15 cellular contexts compared by ENCODE assay signal in the genomic region with DNA sequence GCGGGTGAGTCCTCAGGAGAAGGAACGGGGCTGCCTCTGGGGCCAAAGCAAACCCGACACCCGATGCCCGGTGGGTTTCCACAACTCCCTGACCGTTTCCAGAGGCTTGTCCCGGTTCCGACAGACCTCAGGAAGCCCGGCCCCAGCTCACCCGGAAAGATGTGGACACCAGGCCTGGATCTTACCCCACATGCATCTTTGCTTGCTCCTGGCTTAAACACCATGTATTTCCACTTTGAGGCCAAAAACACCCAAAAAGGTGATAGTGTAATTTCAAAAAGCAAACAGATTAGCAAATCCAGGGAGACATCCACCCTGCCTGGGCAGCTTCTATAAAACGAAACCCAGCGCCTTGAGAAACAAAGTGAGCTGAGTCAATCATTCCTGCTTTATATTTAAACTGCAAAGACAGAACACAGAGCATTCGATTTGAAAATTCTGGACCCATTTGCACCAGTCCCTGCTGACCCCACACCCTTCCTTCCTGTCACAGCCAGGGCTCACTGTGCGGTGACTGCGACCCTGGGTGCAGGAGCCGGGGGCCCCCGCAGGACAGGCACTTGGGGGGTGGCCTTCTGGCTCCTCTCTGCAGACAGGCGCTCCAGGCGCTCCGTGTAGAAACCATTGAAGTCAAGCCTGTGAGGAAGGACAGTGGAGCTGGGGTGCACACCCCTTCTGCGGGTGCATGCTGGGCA. TPM values are rescaled to one million over a fixed set of nuclear protein-coding genes. Genes with fewer than 3 reads are reported as not detected.
A peak's percentile ranks its signal among the peaks of the same experiment; 100 is the strongest.
DNase-seq lines count a peak whose midpoint lies in the region; ATAC-seq and TF ChIP-seq lines count a peak whose summit lies in the region.
"Had no signal": no experiment of that assay in that cellular context is flagged by ENCODE, and none has a peak within 500 bp of the region (broad histone marks: within the 10 kb centered on the region; RNA-seq: fewer than 3 reads in every experiment).

No MANE protein-coding gene starts in this region.

- peaks cover 3% of the 10 kb centered on the region for H3K79me2 ChIP-seq in trophoblast cell (ENCODE audit: control insufficient read depth, insufficient read depth, low read length, poor library complexity)

- no peaks in the 10 kb centered on the region for H3K9me3 ChIP-seq in CD8-positive, alpha-beta T cell (ENCODE audit: low read length)
- no peaks in the 10 kb centered on the region for H3K9me3 ChIP-seq in trophoblast cell (ENCODE audit: insufficient read depth, low read depth, low read length)

- H3K18ac ChIP-seq in trophoblast cell (ENCODE audit: low read length) = no peak overlapping the region

- peaks cover 9% of the 10 kb centered on the region for H3K36me3 ChIP-seq in CD8-positive, alpha-beta T cell (ENCODE audit: insufficient read depth, low read length)
- H3K36me3 ChIP-seq in trophoblast cell (ENCODE audit: control insufficient read depth in 1 of 2, insufficient read depth in 2 of 2, low read length in 2 of 2) = peaks cover 43 to 46% of the 10 kb centered on the region in 2 experiments

- H3K9ac ChIP-seq in trophoblast cell (ENCODE audit: low read length) = no peak overlapping the region

- peak overlapping the region; percentile 20 for H4K8ac ChIP-seq in trophoblast cell (ENCODE audit: low read depth, low read length)

- intact Hi-C loops in CD8-positive, alpha-beta T cell (cut with DNase I, micrococcal nuclease) = loop anchor here in 1 of 2 experiments (10.0 kb wide), 1 partner anchor 135 kb away; no protein-coding TSS in a partner anchor

- H2BK12ac ChIP-seq in trophoblast cell (ENCODE audit: low read length) = no peak overlapping the region

- peak overlapping the region; percentile 48 for H3K4me2 ChIP-seq in trophoblast cell (ENCODE audit: low read length)

- H3K79me1 ChIP-seq in trophoblast cell (ENCODE audit: low read length) = peaks cover 19% of the 10 kb centered on the region

- no peaks in the 10 kb centered on the region for H3K27me3 Mint-ChIP-seq in CD8-positive, alpha-beta T cell (ENCODE audit: low read depth)
- no peaks in the 10 kb centered on the region for H3K27me3 Mint-ChIP-seq in stimulated activated naive B cell treated with anti-CD40 and anti-IgM and Interleukin-4, amounts not matched to agents 10 μg/mL and 1 μg/mL and 100 μg/mL, for 72 hours

- CTCF ChIA-PET in CD8-positive, alpha-beta T cell (lab: Charles Lee) = interaction anchor here (2.5 to 3.5 kb wide), 2 partner anchors 21 to 28 kb away, joined by 10 to 18 read pairs; no protein-coding TSS in a partner anchor

- peaks cover 40% of the 10 kb centered on the region for H3K4me1 Mint-ChIP-seq in CD8-positive, alpha-beta T cell (ENCODE audit: low read depth)
- peaks cover 31 to 60% of the 10 kb centered on the region in 2 donors for H3K4me1 Mint-ChIP-seq in stimulated activated naive B cell treated with anti-CD40 and anti-IgM and Interleukin-4, amounts not matched to agents 10 μg/mL and 1 μg/mL and 100 μg/mL, for 72 hours

- H3K14ac ChIP-seq in trophoblast cell (ENCODE audit: low read length) = peak overlapping the region; percentile 8

- H3K23ac ChIP-seq in trophoblast cell (ENCODE audit: low read length) = no peak overlapping the region

- peak overlapping the region; percentile 52 for H4K91ac ChIP-seq in trophoblast cell (ENCODE audit: low read depth, low read length)

- no CpG with 5 or more reads among the region's 21 CpGs for WGBS in trophoblast cell (ENCODE audit: extremely low coverage, insufficient coverage, insufficient read length)

- no peaks in the 10 kb centered on the region for H3K27me3 ChIP-seq in CD8-positive, alpha-beta T cell (ENCODE audit: insufficient read depth, low read length)
- no peaks in the 10 kb centered on the region for H3K27me3 ChIP-seq in trophoblast cell (ENCODE audit: insufficient read depth, low read length)

- H3K36me3 Mint-ChIP-seq in CD8-positive, alpha-beta T cell = peaks cover 40% of the 10 kb centered on the region
- H3K36me3 Mint-ChIP-seq in stimulated activated naive B cell treated with anti-CD40 and anti-IgM and Interleukin-4, amounts not matched to agents 10 μg/mL and 1 μg/mL and 100 μg/mL, for 72 hours = peaks cover 30 to 36% of the 10 kb centered on the region in 2 donors

- H3K4me3 Mint-ChIP-seq in CD8-positive, alpha-beta T cell = no peak overlapping the region
- H3K4me3 Mint-ChIP-seq in stimulated activated naive B cell treated with anti-CD40 and anti-IgM and Interleukin-4, amounts not matched to agents 10 μg/mL and 1 μg/mL and 100 μg/mL, for 72 hours = no peak overlapping the region

- POLR2A ChIA-PET in CD8-positive, alpha-beta T cell (lab: Charles Lee) = interaction anchor here (1.4 to 2.0 kb wide), 3 partner anchors 15 to 29 kb away, joined by 4 to 5 read pairs (median 5); a partner anchor contains a TSS

- H3K27ac Mint-ChIP-seq in CD8-positive, alpha-beta T cell = peak overlapping the region; percentile 41
- H3K27ac Mint-ChIP-seq in stimulated activated naive B cell treated with anti-CD40 and anti-IgM and Interleukin-4, amounts not matched to agents 10 μg/mL and 1 μg/mL and 100 μg/mL, for 72 hours = no peak overlapping the region

- H3K4me1 ChIP-seq in CD8-positive, alpha-beta T cell (ENCODE audit: insufficient read depth, low read length) = peaks cover 49% of the 10 kb centered on the region
- peaks cover 35 to 41% of the 10 kb centered on the region in 2 experiments for H3K4me1 ChIP-seq in trophoblast cell (ENCODE audit: control insufficient read depth in 1 of 2, insufficient read depth in 2 of 2, low read length in 2 of 2)

- DNase-seq in CD8-positive, alpha-beta T cell = no peak
- DNase-seq in NB4 (ENCODE audit: low read depth) (peak; percentile 57), epithelial cell of esophagus (ENCODE audit: low read depth) (peak; percentile 30), trophoblast cell (peak in 1 of 2 donors; percentile 23), midbrain (lab: John Stamatoyannopoulos, UW) (no peak)
- no peak for DNase-seq in stimulated activated naive B cell treated with anti-CD40 and anti-IgM and Interleukin-4, amounts not matched to agents 10 μg/mL and 1 μg/mL and 100 μg/mL, for 72 hours
- DNase-seq: dermis blood vessel endothelial cell, NCI-H446 treated with DMSO at 0.1 percent for 48 hours had no signal

- H2AFZ ChIP-seq in trophoblast cell (ENCODE audit: insufficient read depth, low read length, poor library complexity) = no peak overlapping the region

- peak overlapping the region; percentile 58 for H3K27ac ChIP-seq in CD8-positive, alpha-beta T cell (ENCODE audit: low read depth, low read length)
- H3K27ac ChIP-seq in trophoblast cell (ENCODE audit: low read depth, low read length) = peak overlapping the region; percentile 77

- no peak overlapping the region for H4K12ac ChIP-seq in trophoblast cell (ENCODE audit: low read depth, low read length)

- no peak overlapping the region for H3K4ac ChIP-seq in trophoblast cell (ENCODE audit: low read depth, low read length)

- H2BK5ac ChIP-seq in trophoblast cell (ENCODE audit: low read depth, low read length, poor library complexity) = peak overlapping the region; percentile 7

- H3K4me3 ChIP-seq in CD8-positive, alpha-beta T cell (ENCODE audit: low read depth, low read length) = no peak overlapping the region
- H3K4me3 ChIP-seq in NB4 (ENCODE audit: low read depth, low read length) = peak overlapping the region; percentile 37
- H3K4me3 ChIP-seq in epithelial cell of esophagus (ENCODE audit: low read length) = no peak overlapping the region
- H3K4me3 ChIP-seq in trophoblast cell (ENCODE audit: low read depth, low read length) = no peak overlapping the region

- no peak for TF ChIP-seq POLR2A in NB4 (IDR thresholded peaks at IDR 0.05; ENCODE audit: extremely low read depth, insufficient read length)

- TF ChIP-seq CTCF in CD8-positive, alpha-beta T cell (IDR thresholded peaks at IDR 0.05) = no peak
- TF ChIP-seq CTCF in NB4 (IDR thresholded peaks at IDR 0.05; ENCODE audit: low read depth, low read length) = no peak
- TF ChIP-seq CTCF in epithelial cell of esophagus (IDR thresholded peaks at IDR 0.05; ENCODE audit: insufficient read depth, low read depth, low read length, missing control alignments) = no peak

- no peaks in the 10 kb centered on the region for H3K9me3 Mint-ChIP-seq in CD8-positive, alpha-beta T cell
- no peaks in the 10 kb centered on the region for H3K9me3 Mint-ChIP-seq in stimulated activated naive B cell treated with anti-CD40 and anti-IgM and Interleukin-4, amounts not matched to agents 10 μg/mL and 1 μg/mL and 100 μg/mL, for 72 hours

- no peak overlapping the region for H2AK5ac ChIP-seq in trophoblast cell (ENCODE audit: low read length)

- no peak overlapping the region for H2BK120ac ChIP-seq in trophoblast cell (ENCODE audit: insufficient read depth, low read length, poor library complexity)

- no peak for ATAC-seq in CD8-positive, alpha-beta T cell
- ATAC-seq in HG03342 (IDR thresholded peaks at IDR 0.05; ENCODE audit: unreplicated experiment) (no peak), GM21447 (IDR thresholded peaks at IDR 0.05; ENCODE audit: unreplicated experiment) (no peak)
- no peak for ATAC-seq in stimulated activated naive B cell treated with anti-CD40 and anti-IgM and Interleukin-4, amounts not matched to agents 10 μg/mL and 1 μg/mL and 100 μg/mL, for 72 hours (replicated peaks)
- ATAC-seq: HCT116 had no signal

RNA-seq across cellular contexts. Expression of a gene that starts 2.7 kb away (rescaled TPM):
- 10 to 100 TPM; 67.0 to 67.3 TPM for total RNA-seq in CD8-positive, alpha-beta T cell
- polyA plus RNA-seq in trophoblast cell (2013) = 16.9 and 18.0 TPM in 2 replicates

RNA-seq across cellular contexts. Expression of a gene that starts 29.3 kb away (rescaled TPM):
- 10 to 100 TPM; 74.4 to 79.1 TPM for total RNA-seq in CD8-positive, alpha-beta T cell
- 32.7 and 32.8 TPM in 2 replicates for polyA plus RNA-seq in trophoblast cell (2013)

RNA-seq across cellular contexts. Expression of a gene that starts 29.3 kb away (rescaled TPM):
- total RNA-seq in CD8-positive, alpha-beta T cell = 10 to 100 TPM; 36.5 to 38.8 TPM
- 16.2 and 17.1 TPM in 2 replicates for polyA plus RNA-seq in trophoblast cell (2013)

RNA-seq across cellular contexts. Expression of a gene that starts 41.8 kb away (rescaled TPM):
- not detected for total RNA-seq in CD8-positive, alpha-beta T cell
- polyA plus RNA-seq in trophoblast cell (2013) = 0.14 and 0.19 TPM in 2 replicates
- total RNA-seq: dermis blood vessel endothelial cell, OCI-LY7, pulmonary artery endothelial cell had no signal
- polyA plus RNA-seq: BJ had no signal

RNA-seq across cellular contexts. Expression of a gene that starts 49.4 kb away (rescaled TPM):
- not detected for total RNA-seq in CD8-positive, alpha-beta T cell
- polyA plus RNA-seq in trophoblast cell (2013) = 0.25 and 0.31 TPM in 2 replicates
- total RNA-seq: dermis blood vessel endothelial cell, mesenteric fat pad, OCI-LY7, pulmonary artery endothelial cell had no signal
- polyA plus RNA-seq: BJ had no signal

Comparison
In these comparisons a context has a peak if more than half of its experiments do, and no peak if none do; other contexts are left out.
1. DNase-seq: peak in NB4 (single experiment) and epithelial cell of esophagus (single experiment); none in CD8-positive, alpha-beta T cell (0 of 7), midbrain (single experiment) and stimulated activated naive B cell treated with anti-CD40 and anti-IgM and Interleukin-4, amounts not matched to agents 10 μg/mL and 1 μg/mL and 100 μg/mL, for 72 hours (single experiment).